21 cellular contexts compared by ENCODE assay signal in the genomic region with DNA sequence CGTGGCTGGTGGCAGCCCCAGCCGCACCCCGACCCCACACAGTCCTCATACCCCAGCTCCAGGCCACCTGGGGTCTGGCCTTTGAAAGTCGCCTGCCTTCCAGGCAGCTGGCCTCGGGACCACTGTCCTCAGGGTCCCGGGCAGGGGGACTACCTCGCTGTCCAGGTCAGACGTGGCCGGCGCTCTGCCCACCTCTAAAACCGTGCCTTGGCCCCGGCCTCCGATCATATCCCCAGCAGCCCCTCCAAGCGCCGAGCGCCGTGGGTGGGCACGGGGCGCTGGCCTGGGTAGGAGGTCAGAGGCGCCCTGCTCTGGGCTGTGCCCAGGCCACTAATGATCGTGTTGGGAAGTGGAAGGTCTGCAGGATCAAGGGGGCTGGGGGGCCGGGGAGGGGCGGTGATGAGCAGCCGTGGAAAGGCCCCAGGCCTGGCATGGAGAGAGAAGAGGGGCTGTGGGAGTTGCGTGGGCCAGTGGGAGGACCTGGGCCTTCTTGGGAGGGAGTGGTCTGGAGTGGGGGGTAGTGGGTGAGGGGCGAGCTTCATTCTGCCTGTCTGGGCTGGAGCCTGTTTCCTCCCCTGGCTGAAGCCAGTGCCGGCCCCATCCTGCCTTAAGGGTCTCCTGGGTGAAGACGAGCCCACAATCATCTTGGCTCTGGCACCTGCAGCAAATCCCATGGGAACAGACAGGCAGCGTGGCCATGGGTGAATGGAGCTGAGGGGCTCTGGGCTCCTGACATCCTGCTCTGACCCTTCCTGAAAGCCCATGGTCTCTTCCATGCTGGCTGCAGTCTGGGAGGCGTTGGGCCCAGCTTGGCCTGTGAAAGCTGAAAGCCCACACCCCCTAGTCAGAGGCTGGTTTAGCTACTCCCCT. TPM values are rescaled to one million over a fixed set of nuclear protein-coding genes. Genes with fewer than 3 reads are reported as not detected.
DNase-seq lines count a peak whose midpoint lies in the region; ATAC-seq and TF ChIP-seq lines count a peak whose summit lies in the region.
"Had no signal": no experiment of that assay in that cellular context is flagged by ENCODE, and none has a peak within 500 bp of the region (broad histone marks: within the 10 kb centered on the region; RNA-seq: fewer than 3 reads in every experiment).

No MANE protein-coding gene starts in this region.

- TF ChIP-seq CTCF in chondrocyte (IDR thresholded peaks at IDR 0.05), result no peak
- no peak for TF ChIP-seq CTCF in ascending aorta (IDR thresholded peaks at IDR 0.05)
- TF ChIP-seq CTCF in foreskin keratinocyte (conservative IDR thresholded peaks at IDR 0.05), result no peak

- H3K4me3 Mint-ChIP-seq in activated T-cell treated with anti-CD3 and anti-CD28 coated beads, Interleukin-2, amount 50 U/mL, for 24 hours, result peak overlapping the region; percentile 69
- H3K4me3 Mint-ChIP-seq in chondrocyte (ENCODE audit: unreplicated experiment), result no peak overlapping the region
- peak overlapping the region; percentile 77 for H3K4me3 Mint-ChIP-seq in stimulated activated effector memory CD8-positive, alpha-beta T cell treated with anti-CD3 and anti-CD28 coated beads, Interleukin-12 subunit alpha, Interleukin-12 subunit beta, amount 100 ng/mL, for 72 hours

- ATAC-seq in stimulated activated effector memory CD8-positive, alpha-beta T cell treated with anti-CD3 and anti-CD28 coated beads, Interleukin-12 subunit alpha, Interleukin-12 subunit beta, amount 100 ng/mL, for 72 hours, result no peak
- ATAC-seq in foreskin keratinocyte, result no peak
- ATAC-seq: pancreas, sciatic nerve had no signal

- peaks cover 6% of the 10 kb centered on the region for H3K36me3 Mint-ChIP-seq in activated T-cell treated with anti-CD3 and anti-CD28 coated beads, Interleukin-2, amount 50 U/mL, for 24 hours (ENCODE audit: low read depth)
- H3K36me3 Mint-ChIP-seq in chondrocyte (ENCODE audit: low read depth), result no peaks in the 10 kb centered on the region
- peaks cover 24% of the 10 kb centered on the region for H3K36me3 Mint-ChIP-seq in stimulated activated effector memory CD8-positive, alpha-beta T cell treated with anti-CD3 and anti-CD28 coated beads, Interleukin-12 subunit alpha, Interleukin-12 subunit beta, amount 100 ng/mL, for 72 hours

- peak overlapping the region; percentile 32 for H3K9ac ChIP-seq in NT2/D1 (ENCODE audit: insufficient read length, low read depth)
- H3K9ac ChIP-seq: SK-N-SH had no signal

- H3K9me3 Mint-ChIP-seq in activated T-cell treated with anti-CD3 and anti-CD28 coated beads, Interleukin-2, amount 50 U/mL, for 24 hours, result no peaks in the 10 kb centered on the region
- no peaks in the 10 kb centered on the region for H3K9me3 Mint-ChIP-seq in chondrocyte (ENCODE audit: low read depth)
- H3K9me3 Mint-ChIP-seq in stimulated activated effector memory CD8-positive, alpha-beta T cell treated with anti-CD3 and anti-CD28 coated beads, Interleukin-12 subunit alpha, Interleukin-12 subunit beta, amount 100 ng/mL, for 72 hours, result no peaks in the 10 kb centered on the region

- H3K27ac Mint-ChIP-seq in activated T-cell treated with anti-CD3 and anti-CD28 coated beads, Interleukin-2, amount 50 U/mL, for 24 hours, result peak overlapping the region; percentile 22
- no peak overlapping the region for H3K27ac Mint-ChIP-seq in chondrocyte (ENCODE audit: unreplicated experiment)
- H3K27ac Mint-ChIP-seq in stimulated activated effector memory CD8-positive, alpha-beta T cell treated with anti-CD3 and anti-CD28 coated beads, Interleukin-12 subunit alpha, Interleukin-12 subunit beta, amount 100 ng/mL, for 72 hours, result peak overlapping the region; percentile 78

- H3K4me1 Mint-ChIP-seq in activated T-cell treated with anti-CD3 and anti-CD28 coated beads, Interleukin-2, amount 50 U/mL, for 24 hours (ENCODE audit: low read depth), result peaks cover 22% of the 10 kb centered on the region
- peaks cover 5% of the 10 kb centered on the region for H3K4me1 Mint-ChIP-seq in chondrocyte (ENCODE audit: low read depth)
- peaks cover 32% of the 10 kb centered on the region for H3K4me1 Mint-ChIP-seq in stimulated activated effector memory CD8-positive, alpha-beta T cell treated with anti-CD3 and anti-CD28 coated beads, Interleukin-12 subunit alpha, Interleukin-12 subunit beta, amount 100 ng/mL, for 72 hours

- peaks cover 21% of the 10 kb centered on the region for H3K27me3 ChIP-seq in NT2/D1 (ENCODE audit: insufficient read depth, insufficient read length)
- no peaks in the 10 kb centered on the region for H3K27me3 ChIP-seq in ascending aorta
- peaks cover 35% of the 10 kb centered on the region for H3K27me3 ChIP-seq in foreskin keratinocyte
- H3K27me3 ChIP-seq: pancreas had no signal

- H3K4me3 ChIP-seq in NT2/D1 (ENCODE audit: insufficient read length, low read depth) (no peak overlapping the region), ascending aorta (no peak overlapping the region)
- H3K4me3 ChIP-seq: pancreas, stomach, upper lobe of left lung had no signal

- intact Hi-C loops in ascending aorta (cut with DNase I), result no loop called here

- no peaks in the 10 kb centered on the region for H3K36me3 ChIP-seq in NT2/D1 (ENCODE audit: insufficient read depth, insufficient read length, low read length)
- no peaks in the 10 kb centered on the region for H3K36me3 ChIP-seq in ascending aorta
- H3K36me3 ChIP-seq: pancreas, stomach, upper lobe of left lung had no signal

- peaks cover 17% of the 10 kb centered on the region for H3K27me3 Mint-ChIP-seq in activated T-cell treated with anti-CD3 and anti-CD28 coated beads, Interleukin-2, amount 50 U/mL, for 24 hours
- H3K27me3 Mint-ChIP-seq in chondrocyte (ENCODE audit: low read depth), result peaks cover 4% of the 10 kb centered on the region

- H3K27ac ChIP-seq in ascending aorta, result no peak overlapping the region
- no peak overlapping the region for H3K27ac ChIP-seq in caudate nucleus (ENCODE audit: low read depth, low read length)
- H3K27ac ChIP-seq in foreskin keratinocyte, result no peak overlapping the region
- H3K27ac ChIP-seq: pancreas had no signal

- DNase-seq in activated T-cell treated with anti-CD3 and anti-CD28 coated beads, Interleukin-2, amount 50 U/mL, for 24 hours, result no peak
- DNase-seq in activated T-cell treated with anti-CD3 and anti-CD28 coated beads for 4 hours (no peak), NT2/D1 (ENCODE audit: low read depth, low spot score) (no peak), chondrocyte (ENCODE audit: low spot score) (peak; percentile 86), ascending aorta (ENCODE audit: low spot score in 2 of 2) (no peak), caudate nucleus (lab: John Stamatoyannopoulos, UW) (no peak), foreskin keratinocyte (no peak)
- no peak for DNase-seq in stimulated activated effector memory CD8-positive, alpha-beta T cell treated with anti-CD3 and anti-CD28 coated beads, Interleukin-12 subunit alpha, Interleukin-12 subunit beta, amount 100 ng/mL, for 72 hours (ENCODE audit: low spot score in 2 of 2)
- DNase-seq: activated CD4-positive, CD25-positive, alpha-beta regulatory T cell; C1 segment of cervical spinal cord; DMS53; HCEC 1CT; KBM-7; NCI-H187; NCI-H446 treated with DMSO at 0.1 percent for 48 hours; SK-N-SH; stomach; T-helper 9 cell had no signal

- H3K4me1 ChIP-seq in NT2/D1 (ENCODE audit: insufficient read depth, insufficient read length) (peaks cover 9% of the 10 kb centered on the region), ascending aorta (peaks cover 12 to 21% of the 10 kb centered on the region in 2 donors), foreskin keratinocyte (no peaks in the 10 kb centered on the region)

- peaks cover 5% of the 10 kb centered on the region; the same call in 1 of the 2 replicates for H3K9me3 ChIP-seq in NT2/D1 (ENCODE audit: insufficient read depth, low read length)
- H3K9me3 ChIP-seq in ascending aorta, result no peaks in the 10 kb centered on the region
- H3K9me3 ChIP-seq: pancreas, SK-N-SH, stomach, upper lobe of left lung had no signal

RNA-seq across cellular contexts. Expression of a gene that starts 4.9 kb away (rescaled TPM):
- total RNA-seq in chondrocyte, result 4.4 to 8.9 TPM (median 6.0 TPM) in 3 replicates
- total RNA-seq in ascending aorta, result 34.6 TPM
- total RNA-seq in foreskin keratinocyte, result 0.53 and 1.3 TPM in 2 replicates
- polyA plus RNA-seq in foreskin keratinocyte, result 0.76 and 1.6 TPM in 2 replicates

RNA-seq across cellular contexts. Expression of a gene that starts 40.3 kb away (rescaled TPM):
- 12.9 to 15.5 TPM (median 14.3 TPM) in 3 replicates for total RNA-seq in chondrocyte
- 12.7 TPM for total RNA-seq in ascending aorta
- 30.0 and 32.5 TPM in 2 replicates for total RNA-seq in foreskin keratinocyte
- polyA plus RNA-seq in foreskin keratinocyte, result 37.7 and 41.6 TPM in 2 replicates

RNA-seq across cellular contexts. Expression of a gene that starts 44.6 kb away (rescaled TPM):
- total RNA-seq in chondrocyte (38.7 to 181 TPM (median 174 TPM) in 3 replicates), ascending aorta (106 TPM), foreskin keratinocyte (4.2 and 5.4 TPM in 2 replicates)
- 9.7 and 16.0 TPM in 2 replicates for polyA plus RNA-seq in foreskin keratinocyte

RNA-seq across cellular contexts. Expression of a gene that starts 56.7 kb away (rescaled TPM):
- total RNA-seq in chondrocyte, result 166 to 264 TPM (median 247 TPM) in 3 replicates
- total RNA-seq in ascending aorta, result 665 TPM
- total RNA-seq in foreskin keratinocyte, result 2.2 TPM in 2 replicates
- polyA plus RNA-seq in foreskin keratinocyte, result 3.6 and 4.0 TPM in 2 replicates
